1 cellular context compared by ENCODE assay signal in the genomic region with DNA sequence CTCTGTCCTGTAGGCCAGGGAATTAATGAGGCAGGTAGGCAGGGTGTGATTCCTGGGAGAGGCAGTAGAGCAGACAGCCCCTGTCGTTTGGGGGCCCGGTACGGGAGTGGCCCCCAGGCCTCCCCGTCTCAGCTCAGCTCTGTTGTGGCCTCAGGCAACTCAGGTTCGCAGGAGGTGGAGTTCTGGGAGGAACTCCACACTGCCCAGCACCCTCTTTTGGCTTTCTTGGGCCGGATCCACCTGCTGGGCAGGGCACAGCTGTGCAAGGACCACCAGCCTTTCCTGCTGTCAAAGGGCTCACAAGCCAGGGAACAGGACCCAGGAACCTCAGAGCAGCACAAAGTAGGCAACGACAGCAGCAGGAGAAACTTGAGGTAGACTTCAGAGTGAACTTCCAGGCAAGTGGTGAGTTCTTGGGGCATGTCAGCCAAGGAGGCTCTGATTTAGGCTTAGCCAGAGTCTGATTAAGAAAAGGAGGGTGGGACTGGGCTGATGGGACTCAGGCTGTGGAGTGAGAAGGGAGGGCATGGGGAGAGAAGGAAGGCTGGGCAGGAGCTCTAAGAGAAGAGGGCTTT.
TF ChIP-seq lines count a peak whose summit lies in the region.

No MANE protein-coding gene starts in this region.

TF ChIP-seq in K562, 482 proteins besides CTCF, POLR2A, EP300 and RAD21:
- TF ChIP-seq HNRNPUL1 (IDR thresholded peaks at IDR 0.05; ENCODE audit: low read length) (no peak), BCOR (IDR thresholded peaks at IDR 0.05) (peak; percentile 70; the same call in 1 of the 2 replicates), ZNF324 (CRISPR knock-in tag; IDR thresholded peaks at IDR 0.05) (no peak), MYC (IDR thresholded peaks at IDR 0.05; ENCODE audit: low read depth, low read length) (no peak), MYC (CRISPR knock-in tag; IDR thresholded peaks at IDR 0.05; ENCODE audit: borderline replicate concordance, low read depth) (no peak), MTF1 (CRISPR knock-in tag; IDR thresholded peaks at IDR 0.05; ENCODE audit: borderline replicate concordance) (no peak), RBM25 (IDR thresholded peaks at IDR 0.05; ENCODE audit: low read depth, low read length, severe bottlenecking) (peak; percentile 11)
TF ChIP-seq in K562: peak in this region for 2.
